Comparison of ENCODE assay signal across 1 cellular context in the genomic region with DNA sequence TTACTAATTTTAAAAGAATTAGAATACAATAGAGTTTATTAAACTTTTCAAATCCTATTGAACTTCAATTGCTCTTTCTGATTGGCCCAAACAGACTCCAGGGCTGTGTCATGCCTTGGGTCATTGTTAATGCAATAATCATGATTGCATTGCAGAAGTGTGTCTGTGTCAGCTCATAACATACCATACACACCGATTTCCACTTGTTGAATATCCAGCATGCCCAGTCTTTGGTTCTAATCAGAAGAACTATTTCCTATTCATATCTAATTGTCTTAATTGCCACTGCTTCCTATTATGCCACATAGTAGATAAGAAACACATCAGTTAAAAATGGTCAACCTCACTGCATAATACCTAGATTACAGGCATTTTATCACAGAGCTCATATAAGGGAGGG.
TF ChIP-seq lines count a peak whose summit lies in the region.

No MANE protein-coding gene starts in this region.

TF ChIP-seq in GM23338, 12 proteins besides CTCF, POLR2A, EP300 and RAD21 (continued from another document):
- TF ChIP-seq, protein P1, sequence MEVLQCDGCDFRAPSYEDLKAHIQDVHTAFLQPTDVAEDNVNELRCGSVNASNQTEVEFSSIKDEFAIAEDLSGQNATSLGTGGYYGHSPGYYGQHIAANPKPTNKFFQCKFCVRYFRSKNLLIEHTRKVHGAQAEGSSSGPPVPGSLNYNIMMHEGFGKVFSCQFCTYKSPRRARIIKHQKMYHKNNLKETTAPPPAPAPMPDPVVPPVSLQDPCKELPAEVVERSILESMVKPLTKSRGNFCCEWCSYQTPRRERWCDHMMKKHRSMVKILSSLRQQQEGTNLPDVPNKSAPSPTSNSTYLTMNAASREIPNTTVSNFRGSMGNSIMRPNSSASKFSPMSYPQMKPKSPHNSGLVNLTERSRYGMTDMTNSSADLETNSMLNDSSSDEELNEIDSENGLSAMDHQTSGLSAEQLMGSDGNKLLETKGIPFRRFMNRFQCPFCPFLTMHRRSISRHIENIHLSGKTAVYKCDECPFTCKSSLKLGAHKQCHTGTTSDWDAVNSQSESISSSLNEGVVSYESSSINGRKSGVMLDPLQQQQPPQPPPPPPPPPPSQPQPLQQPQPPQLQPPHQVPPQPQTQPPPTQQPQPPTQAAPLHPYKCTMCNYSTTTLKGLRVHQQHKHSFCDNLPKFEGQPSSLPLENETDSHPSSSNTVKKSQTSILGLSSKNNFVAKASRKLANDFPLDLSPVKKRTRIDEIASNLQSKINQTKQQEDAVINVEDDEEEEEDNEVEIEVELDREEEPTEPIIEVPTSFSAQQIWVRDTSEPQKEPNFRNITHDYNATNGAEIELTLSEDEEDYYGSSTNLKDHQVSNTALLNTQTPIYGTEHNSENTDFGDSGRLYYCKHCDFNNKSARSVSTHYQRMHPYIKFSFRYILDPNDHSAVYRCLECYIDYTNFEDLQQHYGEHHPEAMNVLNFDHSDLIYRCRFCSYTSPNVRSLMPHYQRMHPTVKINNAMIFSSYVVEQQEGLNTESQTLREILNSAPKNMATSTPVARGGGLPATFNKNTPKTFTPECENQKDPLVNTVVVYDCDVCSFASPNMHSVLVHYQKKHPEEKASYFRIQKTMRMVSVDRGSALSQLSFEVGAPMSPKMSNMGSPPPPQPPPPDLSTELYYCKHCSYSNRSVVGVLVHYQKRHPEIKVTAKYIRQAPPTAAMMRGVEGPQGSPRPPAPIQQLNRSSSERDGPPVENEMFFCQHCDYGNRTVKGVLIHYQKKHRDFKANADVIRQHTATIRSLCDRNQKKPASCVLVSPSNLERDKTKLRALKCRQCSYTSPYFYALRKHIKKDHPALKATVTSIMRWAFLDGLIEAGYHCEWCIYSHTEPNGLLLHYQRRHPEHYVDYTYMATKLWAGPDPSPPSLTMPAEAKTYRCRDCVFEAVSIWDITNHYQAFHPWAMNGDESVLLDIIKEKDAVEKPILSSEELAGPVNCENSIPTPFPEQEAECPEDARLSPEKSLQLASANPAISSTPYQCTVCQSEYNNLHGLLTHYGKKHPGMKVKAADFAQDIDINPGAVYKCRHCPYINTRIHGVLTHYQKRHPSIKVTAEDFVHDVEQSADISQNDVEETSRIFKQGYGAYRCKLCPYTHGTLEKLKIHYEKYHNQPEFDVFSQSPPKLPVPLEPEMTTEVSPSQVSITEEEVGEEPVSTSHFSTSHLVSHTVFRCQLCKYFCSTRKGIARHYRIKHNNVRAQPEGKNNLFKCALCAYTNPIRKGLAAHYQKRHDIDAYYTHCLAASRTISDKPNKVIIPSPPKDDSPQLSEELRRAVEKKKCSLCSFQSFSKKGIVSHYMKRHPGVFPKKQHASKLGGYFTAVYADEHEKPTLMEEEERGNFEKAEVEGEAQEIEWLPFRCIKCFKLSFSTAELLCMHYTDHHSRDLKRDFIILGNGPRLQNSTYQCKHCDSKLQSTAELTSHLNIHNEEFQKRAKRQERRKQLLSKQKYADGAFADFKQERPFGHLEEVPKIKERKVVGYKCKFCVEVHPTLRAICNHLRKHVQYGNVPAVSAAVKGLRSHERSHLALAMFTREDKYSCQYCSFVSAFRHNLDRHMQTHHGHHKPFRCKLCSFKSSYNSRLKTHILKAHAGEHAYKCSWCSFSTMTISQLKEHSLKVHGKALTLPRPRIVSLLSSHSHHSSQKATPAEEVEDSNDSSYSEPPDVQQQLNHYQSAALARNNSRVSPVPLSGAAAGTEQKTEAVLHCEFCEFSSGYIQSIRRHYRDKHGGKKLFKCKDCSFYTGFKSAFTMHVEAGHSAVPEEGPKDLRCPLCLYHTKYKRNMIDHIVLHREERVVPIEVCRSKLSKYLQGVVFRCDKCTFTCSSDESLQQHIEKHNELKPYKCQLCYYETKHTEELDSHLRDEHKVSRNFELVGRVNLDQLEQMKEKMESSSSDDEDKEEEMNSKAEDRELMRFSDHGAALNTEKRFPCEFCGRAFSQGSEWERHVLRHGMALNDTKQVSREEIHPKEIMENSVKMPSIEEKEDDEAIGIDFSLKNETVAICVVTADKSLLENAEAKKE (CRISPR knock-in tag; IDR thresholded peaks at IDR 0.05), result no peak
- TF ChIP-seq EZH2 (IDR thresholded peaks at IDR 0.05; ENCODE audit: low read depth, unreplicated experiment) (no peak), ZNF331 (CRISPR knock-in tag; IDR thresholded peaks at IDR 0.05; ENCODE audit: low read depth) (no peak), NANOG (IDR thresholded peaks at IDR 0.05; ENCODE audit: borderline replicate concordance) (no peak), JUNB (IDR thresholded peaks at IDR 0.05; ENCODE audit: unreplicated experiment) (no peak), ZNF114 (CRISPR knock-in tag; IDR thresholded peaks at IDR 0.05) (no peak), CREB1 (CRISPR knock-in tag; IDR thresholded peaks at IDR 0.05; ENCODE audit: low read depth) (no peak)
